Comparison of ENCODE assay signal across 1 cellular context in genomic region chr17:45263477-45263860, GRCh38.
TF ChIP-seq lines count a peak whose summit lies in the region.

No MANE protein-coding gene starts in this region.

TF ChIP-seq in A549, 52 proteins besides CTCF, POLR2A, EP300 and RAD21:
- TF ChIP-seq HOXA7 (CRISPR knock-in tag; IDR thresholded peaks at IDR 0.05): no peak
- TF ChIP-seq RARB (CRISPR knock-in tag; IDR thresholded peaks at IDR 0.05): no peak
- TF ChIP-seq SREBF2 (IDR thresholded peaks at IDR 0.05): no peak
- no peak for TF ChIP-seq NR3C1 (IDR thresholded peaks at IDR 0.05)
- no peak for TF ChIP-seq ZFP36 (IDR thresholded peaks at IDR 0.05; ENCODE audit: borderline replicate concordance, partially characterized antibody)
- TF ChIP-seq FOSL2 (IDR thresholded peaks at IDR 0.05): no peak
- TF ChIP-seq FOSL2 (CRISPR knock-in tag; IDR thresholded peaks at IDR 0.05): no peak
- TF ChIP-seq, protein P1, sequence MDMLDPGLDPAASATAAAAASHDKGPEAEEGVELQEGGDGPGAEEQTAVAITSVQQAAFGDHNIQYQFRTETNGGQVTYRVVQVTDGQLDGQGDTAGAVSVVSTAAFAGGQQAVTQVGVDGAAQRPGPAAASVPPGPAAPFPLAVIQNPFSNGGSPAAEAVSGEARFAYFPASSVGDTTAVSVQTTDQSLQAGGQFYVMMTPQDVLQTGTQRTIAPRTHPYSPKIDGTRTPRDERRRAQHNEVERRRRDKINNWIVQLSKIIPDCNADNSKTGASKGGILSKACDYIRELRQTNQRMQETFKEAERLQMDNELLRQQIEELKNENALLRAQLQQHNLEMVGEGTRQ (IDR thresholded peaks at IDR 0.05): no peak
- no peak for TF ChIP-seq ZC3H11A (IDR thresholded peaks at IDR 0.05)
- TF ChIP-seq ELK1 (IDR thresholded peaks at IDR 0.05; ENCODE audit: low read depth, low read length): no peak
- TF ChIP-seq NPAS2 (CRISPR knock-in tag; IDR thresholded peaks at IDR 0.05; ENCODE audit: borderline replicate concordance): no peak
- TF ChIP-seq BHLHE40 (IDR thresholded peaks at IDR 0.05; ENCODE audit: low read depth, low read length): no peak
- TF ChIP-seq, protein P2, sequence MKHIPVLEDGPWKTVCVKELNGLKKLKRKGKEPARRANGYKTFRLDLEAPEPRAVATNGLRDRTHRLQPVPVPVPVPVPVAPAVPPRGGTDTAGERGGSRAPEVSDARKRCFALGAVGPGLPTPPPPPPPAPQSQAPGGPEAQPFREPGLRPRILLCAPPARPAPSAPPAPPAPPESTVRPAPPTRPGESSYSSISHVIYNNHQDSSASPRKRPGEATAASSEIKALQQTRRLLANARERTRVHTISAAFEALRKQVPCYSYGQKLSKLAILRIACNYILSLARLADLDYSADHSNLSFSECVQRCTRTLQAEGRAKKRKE (CRISPR knock-in tag; IDR thresholded peaks at IDR 0.05; ENCODE audit: low read depth): no peak
